In genomic region chr17:74744714-74745547, GRCh38 we compare ENCODE assay signal across 1 cellular context.
A peak's percentile ranks its signal among the peaks of the same experiment; 100 is the strongest.
TF ChIP-seq lines count a peak whose summit lies in the region.

No MANE protein-coding gene starts in this region.

TF ChIP-seq in HEK293, 187 proteins besides CTCF, POLR2A, EP300 and RAD21 (continued from another document and continues in another):
- TF ChIP-seq REST (tag by site-specific recombination; IDR thresholded peaks at IDR 0.05) (no peak), ZNF658 (tag by site-specific recombination; IDR thresholded peaks at IDR 0.05) (no peak), ZNF654 (tag by site-specific recombination; IDR thresholded peaks at IDR 0.05; ENCODE audit: low read depth) (peak; percentile 95), ZNF571 (tag by site-specific recombination; IDR thresholded peaks at IDR 0.05) (no peak), ZNF843 (tag by site-specific recombination; IDR thresholded peaks at IDR 0.05) (no peak), ZNF114 (tag by site-specific recombination; IDR thresholded peaks at IDR 0.05) (no peak), ZNF704 (tag by site-specific recombination; IDR thresholded peaks at IDR 0.05) (no peak), OVOL3 (tag by site-specific recombination; IDR thresholded peaks at IDR 0.05) (no peak), ZNF701 (tag by site-specific recombination; IDR thresholded peaks at IDR 0.05) (no peak), ZNF76 (tag by site-specific recombination; IDR thresholded peaks at IDR 0.05; ENCODE audit: borderline replicate concordance, low read depth) (no peak; the same call in 1 of the 2 replicates), KLF7 (tag by site-specific recombination; IDR thresholded peaks at IDR 0.05; ENCODE audit: borderline replicate concordance) (0 out of 2 replicates have a peak, but pooled peaks have one; percentile 16), INSM2 (tag by site-specific recombination; IDR thresholded peaks at IDR 0.05) (no peak), ZBTB48 (tag by site-specific recombination; IDR thresholded peaks at IDR 0.05) (0 out of 2 replicates have a peak, but pooled peaks have one; percentile 8), OSR2 (tag by site-specific recombination; IDR thresholded peaks at IDR 0.05) (no peak), ZNF391 (tag by site-specific recombination; IDR thresholded peaks at IDR 0.05; ENCODE audit: borderline replicate concordance, low read depth) (no peak), ZNF350 (tag by site-specific recombination; IDR thresholded peaks at IDR 0.05) (no peak), ZNF155 (tag by site-specific recombination; IDR thresholded peaks at IDR 0.05) (no peak), ZNF24 (tag by site-specific recombination; IDR thresholded peaks at IDR 0.05) (no peak), ZNF830 (tag by site-specific recombination; IDR thresholded peaks at IDR 0.05; ENCODE audit: low read depth) (no peak), ZFP69B (tag by site-specific recombination; IDR thresholded peaks at IDR 0.05) (peak; percentile 84), ZXDB (tag by site-specific recombination; IDR thresholded peaks at IDR 0.05) (no peak), ZEB2 (tag by site-specific recombination; IDR thresholded peaks at IDR 0.05) (peak; percentile 67; the same call in 1 of the 2 replicates), ZNF133 (tag by site-specific recombination; IDR thresholded peaks at IDR 0.05) (no peak), PRDM10 (tag by site-specific recombination; IDR thresholded peaks at IDR 0.05) (0 out of 2 replicates have a peak, but pooled peaks have one; percentile 40), ZNF791 (tag by site-specific recombination; IDR thresholded peaks at IDR 0.05) (no peak), SCRT1 (tag by site-specific recombination; IDR thresholded peaks at IDR 0.05; ENCODE audit: borderline replicate concordance) (no peak), ZNF311 (tag by site-specific recombination; IDR thresholded peaks at IDR 0.05; ENCODE audit: borderline replicate concordance) (no peak), ZFP41 (tag by site-specific recombination; IDR thresholded peaks at IDR 0.05; ENCODE audit: borderline replicate concordance) (no peak), ZBTB7A (tag by site-specific recombination; IDR thresholded peaks at IDR 0.05; ENCODE audit: low read depth) (no peak), MZF1 (tag by site-specific recombination; IDR thresholded peaks at IDR 0.05; ENCODE audit: borderline replicate concordance) (no peak), ZNF596 (tag by site-specific recombination; IDR thresholded peaks at IDR 0.05) (no peak), ZNF19 (tag by site-specific recombination; IDR thresholded peaks at IDR 0.05; ENCODE audit: low read depth) (no peak), ZNF473 (tag by site-specific recombination; IDR thresholded peaks at IDR 0.05) (no peak), ZNF37A (tag by site-specific recombination; IDR thresholded peaks at IDR 0.05) (no peak), FEZF1 (tag by site-specific recombination; IDR thresholded peaks at IDR 0.05) (no peak), KLF9 (tag by site-specific recombination; IDR thresholded peaks at IDR 0.05; ENCODE audit: low read depth) (no peak), ZNF747 (tag by site-specific recombination; IDR thresholded peaks at IDR 0.05) (no peak), ZNF777 (tag by site-specific recombination; IDR thresholded peaks at IDR 0.05; ENCODE audit: borderline replicate concordance) (no peak), ZNF624 (tag by site-specific recombination; IDR thresholded peaks at IDR 0.05) (no peak), ZNF214 (tag by site-specific recombination; IDR thresholded peaks at IDR 0.05; ENCODE audit: borderline replicate concordance) (no peak), ZNF211 (tag by site-specific recombination; IDR thresholded peaks at IDR 0.05; ENCODE audit: low read depth) (no peak)
- TF ChIP-seq, protein P1, sequence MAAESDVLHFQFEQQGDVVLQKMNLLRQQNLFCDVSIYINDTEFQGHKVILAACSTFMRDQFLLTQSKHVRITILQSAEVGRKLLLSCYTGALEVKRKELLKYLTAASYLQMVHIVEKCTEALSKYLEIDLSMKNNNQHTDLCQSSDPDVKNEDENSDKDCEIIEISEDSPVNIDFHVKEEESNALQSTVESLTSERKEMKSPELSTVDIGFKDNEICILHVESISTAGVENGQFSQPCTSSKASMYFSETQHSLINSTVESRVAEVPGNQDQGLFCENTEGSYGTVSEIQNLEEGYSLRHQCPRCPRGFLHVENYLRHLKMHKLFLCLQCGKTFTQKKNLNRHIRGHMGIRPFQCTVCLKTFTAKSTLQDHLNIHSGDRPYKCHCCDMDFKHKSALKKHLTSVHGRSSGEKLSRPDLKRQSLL (tag by site-specific recombination; IDR thresholded peaks at IDR 0.05) = no peak
- TF ChIP-seq, protein P2, sequence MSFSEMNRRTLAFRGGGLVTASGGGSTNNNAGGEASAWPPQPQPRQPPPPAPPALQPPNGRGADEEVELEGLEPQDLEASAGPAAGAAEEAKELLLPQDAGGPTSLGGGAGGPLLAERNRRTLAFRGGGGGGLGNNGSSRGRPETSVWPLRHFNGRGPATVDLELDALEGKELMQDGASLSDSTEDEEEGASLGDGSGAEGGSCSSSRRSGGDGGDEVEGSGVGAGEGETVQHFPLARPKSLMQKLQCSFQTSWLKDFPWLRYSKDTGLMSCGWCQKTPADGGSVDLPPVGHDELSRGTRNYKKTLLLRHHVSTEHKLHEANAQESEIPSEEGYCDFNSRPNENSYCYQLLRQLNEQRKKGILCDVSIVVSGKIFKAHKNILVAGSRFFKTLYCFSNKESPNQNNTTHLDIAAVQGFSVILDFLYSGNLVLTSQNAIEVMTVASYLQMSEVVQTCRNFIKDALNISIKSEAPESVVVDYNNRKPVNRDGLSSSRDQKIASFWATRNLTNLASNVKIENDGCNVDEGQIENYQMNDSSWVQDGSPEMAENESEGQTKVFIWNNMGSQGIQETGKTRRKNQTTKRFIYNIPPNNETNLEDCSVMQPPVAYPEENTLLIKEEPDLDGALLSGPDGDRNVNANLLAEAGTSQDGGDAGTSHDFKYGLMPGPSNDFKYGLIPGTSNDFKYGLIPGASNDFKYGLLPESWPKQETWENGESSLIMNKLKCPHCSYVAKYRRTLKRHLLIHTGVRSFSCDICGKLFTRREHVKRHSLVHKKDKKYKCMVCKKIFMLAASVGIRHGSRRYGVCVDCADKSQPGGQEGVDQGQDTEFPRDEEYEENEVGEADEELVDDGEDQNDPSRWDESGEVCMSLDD (tag by site-specific recombination; IDR thresholded peaks at IDR 0.05) = no peak
- TF ChIP-seq, protein P3, sequence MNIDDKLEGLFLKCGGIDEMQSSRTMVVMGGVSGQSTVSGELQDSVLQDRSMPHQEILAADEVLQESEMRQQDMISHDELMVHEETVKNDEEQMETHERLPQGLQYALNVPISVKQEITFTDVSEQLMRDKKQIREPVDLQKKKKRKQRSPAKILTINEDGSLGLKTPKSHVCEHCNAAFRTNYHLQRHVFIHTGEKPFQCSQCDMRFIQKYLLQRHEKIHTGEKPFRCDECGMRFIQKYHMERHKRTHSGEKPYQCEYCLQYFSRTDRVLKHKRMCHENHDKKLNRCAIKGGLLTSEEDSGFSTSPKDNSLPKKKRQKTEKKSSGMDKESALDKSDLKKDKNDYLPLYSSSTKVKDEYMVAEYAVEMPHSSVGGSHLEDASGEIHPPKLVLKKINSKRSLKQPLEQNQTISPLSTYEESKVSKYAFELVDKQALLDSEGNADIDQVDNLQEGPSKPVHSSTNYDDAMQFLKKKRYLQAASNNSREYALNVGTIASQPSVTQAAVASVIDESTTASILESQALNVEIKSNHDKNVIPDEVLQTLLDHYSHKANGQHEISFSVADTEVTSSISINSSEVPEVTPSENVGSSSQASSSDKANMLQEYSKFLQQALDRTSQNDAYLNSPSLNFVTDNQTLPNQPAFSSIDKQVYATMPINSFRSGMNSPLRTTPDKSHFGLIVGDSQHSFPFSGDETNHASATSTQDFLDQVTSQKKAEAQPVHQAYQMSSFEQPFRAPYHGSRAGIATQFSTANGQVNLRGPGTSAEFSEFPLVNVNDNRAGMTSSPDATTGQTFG (tag by site-specific recombination; IDR thresholded peaks at IDR 0.05; ENCODE audit: borderline replicate concordance) = no peak
- TF ChIP-seq, protein P4, sequence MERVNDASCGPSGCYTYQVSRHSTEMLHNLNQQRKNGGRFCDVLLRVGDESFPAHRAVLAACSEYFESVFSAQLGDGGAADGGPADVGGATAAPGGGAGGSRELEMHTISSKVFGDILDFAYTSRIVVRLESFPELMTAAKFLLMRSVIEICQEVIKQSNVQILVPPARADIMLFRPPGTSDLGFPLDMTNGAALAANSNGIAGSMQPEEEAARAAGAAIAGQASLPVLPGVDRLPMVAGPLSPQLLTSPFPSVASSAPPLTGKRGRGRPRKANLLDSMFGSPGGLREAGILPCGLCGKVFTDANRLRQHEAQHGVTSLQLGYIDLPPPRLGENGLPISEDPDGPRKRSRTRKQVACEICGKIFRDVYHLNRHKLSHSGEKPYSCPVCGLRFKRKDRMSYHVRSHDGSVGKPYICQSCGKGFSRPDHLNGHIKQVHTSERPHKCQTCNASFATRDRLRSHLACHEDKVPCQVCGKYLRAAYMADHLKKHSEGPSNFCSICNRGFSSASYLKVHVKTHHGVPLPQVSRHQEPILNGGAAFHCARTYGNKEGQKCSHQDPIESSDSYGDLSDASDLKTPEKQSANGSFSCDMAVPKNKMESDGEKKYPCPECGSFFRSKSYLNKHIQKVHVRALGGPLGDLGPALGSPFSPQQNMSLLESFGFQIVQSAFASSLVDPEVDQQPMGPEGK (tag by site-specific recombination; IDR thresholded peaks at IDR 0.05) = peak; percentile 80
- TF ChIP-seq, protein P5, sequence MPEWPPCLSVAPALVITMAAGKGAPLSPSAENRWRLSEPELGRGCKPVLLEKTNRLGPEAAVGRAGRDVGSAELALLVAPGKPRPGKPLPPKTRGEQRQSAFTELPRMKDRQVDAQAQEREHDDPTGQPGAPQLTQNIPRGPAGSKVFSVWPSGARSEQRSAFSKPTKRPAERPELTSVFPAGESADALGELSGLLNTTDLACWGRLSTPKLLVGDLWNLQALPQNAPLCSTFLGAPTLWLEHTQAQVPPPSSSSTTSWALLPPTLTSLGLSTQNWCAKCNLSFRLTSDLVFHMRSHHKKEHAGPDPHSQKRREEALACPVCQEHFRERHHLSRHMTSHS (tag by site-specific recombination; IDR thresholded peaks at IDR 0.05) = no peak
